1 cellular context compared by ENCODE assay signal in the genomic region with DNA sequence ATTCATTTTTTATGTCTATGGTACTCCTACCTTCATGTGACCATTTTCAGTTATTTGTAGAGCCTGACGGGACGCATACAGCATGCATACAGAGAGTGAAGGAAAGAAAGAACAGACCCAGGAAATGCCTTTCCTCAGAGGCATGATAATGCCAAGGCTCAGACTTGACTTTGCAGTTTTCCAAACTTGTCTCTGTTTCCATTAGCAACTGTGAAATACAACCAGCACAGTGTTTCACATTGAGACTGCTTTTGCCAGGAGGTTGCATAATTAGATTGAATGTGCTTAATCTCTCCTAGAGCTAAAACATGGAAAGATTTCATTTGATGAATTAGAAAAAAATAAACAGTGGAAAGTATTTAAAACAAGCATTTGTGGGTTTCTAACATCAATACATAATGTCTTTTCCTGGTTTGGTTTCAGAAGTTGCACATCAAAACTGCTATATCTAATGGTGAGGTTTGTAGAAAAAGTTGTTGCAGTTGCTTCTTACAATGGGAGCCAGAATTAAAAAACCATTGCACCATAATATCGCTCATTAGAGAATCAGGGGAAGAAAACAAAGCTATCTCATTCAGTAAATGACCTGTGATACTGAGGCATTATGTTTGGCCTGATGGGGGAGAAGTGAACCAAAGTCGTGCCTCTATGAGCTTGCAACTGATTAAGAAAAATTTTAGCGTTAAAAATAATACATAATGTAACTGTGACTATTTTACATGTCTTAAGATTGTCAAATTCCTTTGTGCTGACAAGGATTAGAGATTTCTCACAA.
TF ChIP-seq lines count a peak whose summit lies in the region.

No MANE protein-coding gene starts in this region.

TF ChIP-seq in GM23338, 12 proteins besides CTCF, POLR2A, EP300 and RAD21 (continued from another document):
- TF ChIP-seq, protein P1, sequence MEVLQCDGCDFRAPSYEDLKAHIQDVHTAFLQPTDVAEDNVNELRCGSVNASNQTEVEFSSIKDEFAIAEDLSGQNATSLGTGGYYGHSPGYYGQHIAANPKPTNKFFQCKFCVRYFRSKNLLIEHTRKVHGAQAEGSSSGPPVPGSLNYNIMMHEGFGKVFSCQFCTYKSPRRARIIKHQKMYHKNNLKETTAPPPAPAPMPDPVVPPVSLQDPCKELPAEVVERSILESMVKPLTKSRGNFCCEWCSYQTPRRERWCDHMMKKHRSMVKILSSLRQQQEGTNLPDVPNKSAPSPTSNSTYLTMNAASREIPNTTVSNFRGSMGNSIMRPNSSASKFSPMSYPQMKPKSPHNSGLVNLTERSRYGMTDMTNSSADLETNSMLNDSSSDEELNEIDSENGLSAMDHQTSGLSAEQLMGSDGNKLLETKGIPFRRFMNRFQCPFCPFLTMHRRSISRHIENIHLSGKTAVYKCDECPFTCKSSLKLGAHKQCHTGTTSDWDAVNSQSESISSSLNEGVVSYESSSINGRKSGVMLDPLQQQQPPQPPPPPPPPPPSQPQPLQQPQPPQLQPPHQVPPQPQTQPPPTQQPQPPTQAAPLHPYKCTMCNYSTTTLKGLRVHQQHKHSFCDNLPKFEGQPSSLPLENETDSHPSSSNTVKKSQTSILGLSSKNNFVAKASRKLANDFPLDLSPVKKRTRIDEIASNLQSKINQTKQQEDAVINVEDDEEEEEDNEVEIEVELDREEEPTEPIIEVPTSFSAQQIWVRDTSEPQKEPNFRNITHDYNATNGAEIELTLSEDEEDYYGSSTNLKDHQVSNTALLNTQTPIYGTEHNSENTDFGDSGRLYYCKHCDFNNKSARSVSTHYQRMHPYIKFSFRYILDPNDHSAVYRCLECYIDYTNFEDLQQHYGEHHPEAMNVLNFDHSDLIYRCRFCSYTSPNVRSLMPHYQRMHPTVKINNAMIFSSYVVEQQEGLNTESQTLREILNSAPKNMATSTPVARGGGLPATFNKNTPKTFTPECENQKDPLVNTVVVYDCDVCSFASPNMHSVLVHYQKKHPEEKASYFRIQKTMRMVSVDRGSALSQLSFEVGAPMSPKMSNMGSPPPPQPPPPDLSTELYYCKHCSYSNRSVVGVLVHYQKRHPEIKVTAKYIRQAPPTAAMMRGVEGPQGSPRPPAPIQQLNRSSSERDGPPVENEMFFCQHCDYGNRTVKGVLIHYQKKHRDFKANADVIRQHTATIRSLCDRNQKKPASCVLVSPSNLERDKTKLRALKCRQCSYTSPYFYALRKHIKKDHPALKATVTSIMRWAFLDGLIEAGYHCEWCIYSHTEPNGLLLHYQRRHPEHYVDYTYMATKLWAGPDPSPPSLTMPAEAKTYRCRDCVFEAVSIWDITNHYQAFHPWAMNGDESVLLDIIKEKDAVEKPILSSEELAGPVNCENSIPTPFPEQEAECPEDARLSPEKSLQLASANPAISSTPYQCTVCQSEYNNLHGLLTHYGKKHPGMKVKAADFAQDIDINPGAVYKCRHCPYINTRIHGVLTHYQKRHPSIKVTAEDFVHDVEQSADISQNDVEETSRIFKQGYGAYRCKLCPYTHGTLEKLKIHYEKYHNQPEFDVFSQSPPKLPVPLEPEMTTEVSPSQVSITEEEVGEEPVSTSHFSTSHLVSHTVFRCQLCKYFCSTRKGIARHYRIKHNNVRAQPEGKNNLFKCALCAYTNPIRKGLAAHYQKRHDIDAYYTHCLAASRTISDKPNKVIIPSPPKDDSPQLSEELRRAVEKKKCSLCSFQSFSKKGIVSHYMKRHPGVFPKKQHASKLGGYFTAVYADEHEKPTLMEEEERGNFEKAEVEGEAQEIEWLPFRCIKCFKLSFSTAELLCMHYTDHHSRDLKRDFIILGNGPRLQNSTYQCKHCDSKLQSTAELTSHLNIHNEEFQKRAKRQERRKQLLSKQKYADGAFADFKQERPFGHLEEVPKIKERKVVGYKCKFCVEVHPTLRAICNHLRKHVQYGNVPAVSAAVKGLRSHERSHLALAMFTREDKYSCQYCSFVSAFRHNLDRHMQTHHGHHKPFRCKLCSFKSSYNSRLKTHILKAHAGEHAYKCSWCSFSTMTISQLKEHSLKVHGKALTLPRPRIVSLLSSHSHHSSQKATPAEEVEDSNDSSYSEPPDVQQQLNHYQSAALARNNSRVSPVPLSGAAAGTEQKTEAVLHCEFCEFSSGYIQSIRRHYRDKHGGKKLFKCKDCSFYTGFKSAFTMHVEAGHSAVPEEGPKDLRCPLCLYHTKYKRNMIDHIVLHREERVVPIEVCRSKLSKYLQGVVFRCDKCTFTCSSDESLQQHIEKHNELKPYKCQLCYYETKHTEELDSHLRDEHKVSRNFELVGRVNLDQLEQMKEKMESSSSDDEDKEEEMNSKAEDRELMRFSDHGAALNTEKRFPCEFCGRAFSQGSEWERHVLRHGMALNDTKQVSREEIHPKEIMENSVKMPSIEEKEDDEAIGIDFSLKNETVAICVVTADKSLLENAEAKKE (CRISPR knock-in tag; IDR thresholded peaks at IDR 0.05): no peak
- TF ChIP-seq STAT1 (IDR thresholded peaks at IDR 0.05; ENCODE audit: unreplicated experiment) (no peak), ETS1 (IDR thresholded peaks at IDR 0.05) (no peak), CREB1 (CRISPR knock-in tag; IDR thresholded peaks at IDR 0.05; ENCODE audit: low read depth) (no peak), ZNF114 (CRISPR knock-in tag; IDR thresholded peaks at IDR 0.05) (no peak)
